1 cellular context compared by ENCODE assay signal in genomic region chr16:56974549-56975300, GRCh38.
TF ChIP-seq lines count a peak whose summit lies in the region.

No MANE protein-coding gene starts in this region.

TF ChIP-seq in K562, 482 proteins besides CTCF, POLR2A, EP300 and RAD21:
- TF ChIP-seq RBM25 (IDR thresholded peaks at IDR 0.05; ENCODE audit: low read depth, low read length, severe bottlenecking) (peak; percentile 82), FOXP4 (CRISPR knock-in tag; IDR thresholded peaks at IDR 0.05; ENCODE audit: borderline replicate concordance) (no peak), CHD4 (IDR thresholded peaks at IDR 0.05; ENCODE audit: insufficient read depth, insufficient replicate concordance, low read depth, low read length, poor library complexity, severe bottlenecking) (peak; percentile 39), SMARCA5 (IDR thresholded peaks at IDR 0.05) (0 out of 2 replicates have a peak, but pooled peaks have one; percentile 35), ETV1 (tag; conservative IDR thresholded peaks at IDR 0.05; ENCODE audit: low read depth) (no peak), BCOR (IDR thresholded peaks at IDR 0.05) (peak; percentile 63; the same call in 1 of the 2 replicates), ZNF436 (CRISPR knock-in tag; IDR thresholded peaks at IDR 0.05) (no peak), ZBTB7A (IDR thresholded peaks at IDR 0.05; ENCODE audit: borderline replicate concordance, control insufficient read depth, low read depth, low read length) (0 out of 2 replicates have a peak, but pooled peaks have one; percentile 17), ERF (CRISPR knock-in tag; IDR thresholded peaks at IDR 0.05) (no peak), ZNF551 (CRISPR knock-in tag; IDR thresholded peaks at IDR 0.05) (no peak), SPI1 (IDR thresholded peaks at IDR 0.05; ENCODE audit: borderline replicate concordance, low read depth, low read length) (peak; percentile 69; the same call in 1 of the 2 replicates), ZBTB5 (IDR thresholded peaks at IDR 0.05) (no peak), ZNF717 (CRISPR knock-in tag; IDR thresholded peaks at IDR 0.05) (no peak), ZFP36 (IDR thresholded peaks at IDR 0.05; ENCODE audit: low read depth, low read length, partially characterized antibody) (peak; percentile 59)
- TF ChIP-seq, protein P1, sequence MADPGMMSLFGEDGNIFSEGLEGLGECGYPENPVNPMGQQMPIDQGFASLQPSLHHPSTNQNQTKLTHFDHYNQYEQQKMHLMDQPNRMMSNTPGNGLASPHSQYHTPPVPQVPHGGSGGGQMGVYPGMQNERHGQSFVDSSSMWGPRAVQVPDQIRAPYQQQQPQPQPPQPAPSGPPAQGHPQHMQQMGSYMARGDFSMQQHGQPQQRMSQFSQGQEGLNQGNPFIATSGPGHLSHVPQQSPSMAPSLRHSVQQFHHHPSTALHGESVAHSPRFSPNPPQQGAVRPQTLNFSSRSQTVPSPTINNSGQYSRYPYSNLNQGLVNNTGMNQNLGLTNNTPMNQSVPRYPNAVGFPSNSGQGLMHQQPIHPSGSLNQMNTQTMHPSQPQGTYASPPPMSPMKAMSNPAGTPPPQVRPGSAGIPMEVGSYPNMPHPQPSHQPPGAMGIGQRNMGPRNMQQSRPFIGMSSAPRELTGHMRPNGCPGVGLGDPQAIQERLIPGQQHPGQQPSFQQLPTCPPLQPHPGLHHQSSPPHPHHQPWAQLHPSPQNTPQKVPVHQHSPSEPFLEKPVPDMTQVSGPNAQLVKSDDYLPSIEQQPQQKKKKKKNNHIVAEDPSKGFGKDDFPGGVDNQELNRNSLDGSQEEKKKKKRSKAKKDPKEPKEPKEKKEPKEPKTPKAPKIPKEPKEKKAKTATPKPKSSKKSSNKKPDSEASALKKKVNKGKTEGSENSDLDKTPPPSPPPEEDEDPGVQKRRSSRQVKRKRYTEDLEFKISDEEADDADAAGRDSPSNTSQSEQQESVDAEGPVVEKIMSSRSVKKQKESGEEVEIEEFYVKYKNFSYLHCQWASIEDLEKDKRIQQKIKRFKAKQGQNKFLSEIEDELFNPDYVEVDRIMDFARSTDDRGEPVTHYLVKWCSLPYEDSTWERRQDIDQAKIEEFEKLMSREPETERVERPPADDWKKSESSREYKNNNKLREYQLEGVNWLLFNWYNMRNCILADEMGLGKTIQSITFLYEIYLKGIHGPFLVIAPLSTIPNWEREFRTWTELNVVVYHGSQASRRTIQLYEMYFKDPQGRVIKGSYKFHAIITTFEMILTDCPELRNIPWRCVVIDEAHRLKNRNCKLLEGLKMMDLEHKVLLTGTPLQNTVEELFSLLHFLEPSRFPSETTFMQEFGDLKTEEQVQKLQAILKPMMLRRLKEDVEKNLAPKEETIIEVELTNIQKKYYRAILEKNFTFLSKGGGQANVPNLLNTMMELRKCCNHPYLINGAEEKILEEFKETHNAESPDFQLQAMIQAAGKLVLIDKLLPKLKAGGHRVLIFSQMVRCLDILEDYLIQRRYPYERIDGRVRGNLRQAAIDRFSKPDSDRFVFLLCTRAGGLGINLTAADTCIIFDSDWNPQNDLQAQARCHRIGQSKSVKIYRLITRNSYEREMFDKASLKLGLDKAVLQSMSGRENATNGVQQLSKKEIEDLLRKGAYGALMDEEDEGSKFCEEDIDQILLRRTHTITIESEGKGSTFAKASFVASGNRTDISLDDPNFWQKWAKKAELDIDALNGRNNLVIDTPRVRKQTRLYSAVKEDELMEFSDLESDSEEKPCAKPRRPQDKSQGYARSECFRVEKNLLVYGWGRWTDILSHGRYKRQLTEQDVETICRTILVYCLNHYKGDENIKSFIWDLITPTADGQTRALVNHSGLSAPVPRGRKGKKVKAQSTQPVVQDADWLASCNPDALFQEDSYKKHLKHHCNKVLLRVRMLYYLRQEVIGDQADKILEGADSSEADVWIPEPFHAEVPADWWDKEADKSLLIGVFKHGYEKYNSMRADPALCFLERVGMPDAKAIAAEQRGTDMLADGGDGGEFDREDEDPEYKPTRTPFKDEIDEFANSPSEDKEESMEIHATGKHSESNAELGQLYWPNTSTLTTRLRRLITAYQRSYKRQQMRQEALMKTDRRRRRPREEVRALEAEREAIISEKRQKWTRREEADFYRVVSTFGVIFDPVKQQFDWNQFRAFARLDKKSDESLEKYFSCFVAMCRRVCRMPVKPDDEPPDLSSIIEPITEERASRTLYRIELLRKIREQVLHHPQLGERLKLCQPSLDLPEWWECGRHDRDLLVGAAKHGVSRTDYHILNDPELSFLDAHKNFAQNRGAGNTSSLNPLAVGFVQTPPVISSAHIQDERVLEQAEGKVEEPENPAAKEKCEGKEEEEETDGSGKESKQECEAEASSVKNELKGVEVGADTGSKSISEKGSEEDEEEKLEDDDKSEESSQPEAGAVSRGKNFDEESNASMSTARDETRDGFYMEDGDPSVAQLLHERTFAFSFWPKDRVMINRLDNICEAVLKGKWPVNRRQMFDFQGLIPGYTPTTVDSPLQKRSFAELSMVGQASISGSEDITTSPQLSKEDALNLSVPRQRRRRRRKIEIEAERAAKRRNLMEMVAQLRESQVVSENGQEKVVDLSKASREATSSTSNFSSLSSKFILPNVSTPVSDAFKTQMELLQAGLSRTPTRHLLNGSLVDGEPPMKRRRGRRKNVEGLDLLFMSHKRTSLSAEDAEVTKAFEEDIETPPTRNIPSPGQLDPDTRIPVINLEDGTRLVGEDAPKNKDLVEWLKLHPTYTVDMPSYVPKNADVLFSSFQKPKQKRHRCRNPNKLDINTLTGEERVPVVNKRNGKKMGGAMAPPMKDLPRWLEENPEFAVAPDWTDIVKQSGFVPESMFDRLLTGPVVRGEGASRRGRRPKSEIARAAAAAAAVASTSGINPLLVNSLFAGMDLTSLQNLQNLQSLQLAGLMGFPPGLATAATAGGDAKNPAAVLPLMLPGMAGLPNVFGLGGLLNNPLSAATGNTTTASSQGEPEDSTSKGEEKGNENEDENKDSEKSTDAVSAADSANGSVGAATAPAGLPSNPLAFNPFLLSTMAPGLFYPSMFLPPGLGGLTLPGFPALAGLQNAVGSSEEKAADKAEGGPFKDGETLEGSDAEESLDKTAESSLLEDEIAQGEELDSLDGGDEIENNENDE (IDR thresholded peaks at IDR 0.05; ENCODE audit: low read depth, low read length), result no peak
